ENCODE assay signal across 11 cellular contexts in genomic region chr4:9999956-10000551, GRCh38. TPM values are rescaled to one million over a fixed set of nuclear protein-coding genes. Genes with fewer than 3 reads are reported as not detected.
DNase-seq lines count a peak whose midpoint lies in the region; ATAC-seq, FAIRE-seq and TF ChIP-seq lines count a peak whose summit lies in the region.
"Had no signal": no experiment of that assay in that cellular context is flagged by ENCODE, and none has a peak within 500 bp of the region (broad histone marks: within the 10 kb centered on the region; RNA-seq: fewer than 3 reads in every experiment).

No MANE protein-coding gene starts in this region.

- H3K36me3 Mint-ChIP-seq in WTC11: no peaks in the 10 kb centered on the region

- intact Hi-C loops in A673 (cut with micrococcal nuclease; ENCODE audit: unreplicated experiment): no loop called here

- peaks cover 62% of the 10 kb centered on the region for H3K79me2 ChIP-seq in keratinocyte (ENCODE audit: control insufficient read depth, insufficient read depth, low read length)

- TF ChIP-seq CTCF in keratinocyte (optimal IDR thresholded peaks at IDR 0.05 in 1 of 3, IDR thresholded peaks at IDR 0.05 in 1 of 3, conservative IDR thresholded peaks at IDR 0.05 in 1 of 3; ENCODE audit: extremely low read depth in 1 of 3, insufficient read depth in 2 of 3, low read length in 3 of 3) (no peak), A673 (conservative IDR thresholded peaks at IDR 0.05; ENCODE audit: low read depth, low read length) (no peak), WTC11 (IDR thresholded peaks at IDR 0.05) (no peak)

- H4K20me1 ChIP-seq in keratinocyte (ENCODE audit: control insufficient read depth, extremely low read depth, insufficient read depth, low read length): peaks cover 6% of the 10 kb centered on the region

- BruUV-seq in A673 (replicated peaks; lab: Mats Ljungman, UMichigan): no TSS peak

- CTCF ChIA-PET in A673 (lab: Charles Lee): no interaction called here
- CTCF ChIA-PET in WTC11 (lab: Charles Lee): no interaction called here

- POLR2A ChIA-PET in A673 (lab: Charles Lee; ENCODE audit: low non-redundant PET) (no interaction called here), WTC11 (lab: Charles Lee) (no interaction called here)

- FAIRE-seq in keratinocyte (lab: Jason Lieb, UNC): peak; percentile 89
- FAIRE-seq: A204.1 had no signal

- no peaks in the 10 kb centered on the region; the same call in 1 of the 2 replicates for H3K27me3 Mint-ChIP-seq in WTC11 (ENCODE audit: low read depth)

- H2AFZ ChIP-seq in keratinocyte (ENCODE audit: control insufficient read depth, low read length): no peak overlapping the region

- H3K36me3 ChIP-seq in keratinocyte (ENCODE audit: control insufficient read depth in 2 of 2, extremely low read depth in 1 of 2, insufficient read depth in 2 of 2, low read length in 2 of 2) (peaks cover 5 to 28% of the 10 kb centered on the region in 2 experiments), A673 (ENCODE audit: insufficient read depth, low read length, poor library complexity, severe bottlenecking) (no peaks in the 10 kb centered on the region)

- dilution Hi-C loops in keratinocyte (cut with MboI; ENCODE audit: extremely low pct_ligation_motif_present, low sequenced_read_pairs): no loop called here

- no peak overlapping the region for H3K27ac Mint-ChIP-seq in WTC11
- H3K27ac Mint-ChIP-seq: nephron had no signal

- H3K4me1 ChIP-seq in keratinocyte (ENCODE audit: control insufficient read depth, extremely low read depth, insufficient read depth, low read length): peaks cover 30% of the 10 kb centered on the region
- no peaks in the 10 kb centered on the region for H3K4me1 ChIP-seq in A673 (ENCODE audit: insufficient read depth, low read length, poor library complexity, severe bottlenecking)

- no peaks in the 10 kb centered on the region for H3K9me1 ChIP-seq in keratinocyte (ENCODE audit: control insufficient read depth, extremely low read depth, insufficient read depth, low read length)

- no peaks in the 10 kb centered on the region for H3K9me3 ChIP-seq in keratinocyte (ENCODE audit: control insufficient read depth, low read depth, low read length)
- no peaks in the 10 kb centered on the region for H3K9me3 ChIP-seq in A673 (ENCODE audit: low read depth, low read length, poor library complexity, severe bottlenecking)

- ATAC-seq in GM21515 (IDR thresholded peaks at IDR 0.05; ENCODE audit: unreplicated experiment) (peak; percentile 50), HG03432 (IDR thresholded peaks at IDR 0.05; ENCODE audit: unreplicated experiment) (peak; percentile 50), WTC11 (no peak)

- H3K4me1 Mint-ChIP-seq in WTC11: 0 out of 2 replicates have a peak, but pooled peaks cover 3% of the 10 kb centered on the region

- peak; percentile 10 to 58 for DNase-seq in NCI-H524 (lab: John Stamatoyannopoulos, UW)
- DNase-seq in NCI-H524 treated with DMSO at 0.1 percent for 48 hours (lab: John Stamatoyannopoulos, UW): no peak
- no peak for DNase-seq in keratinocyte (ENCODE audit: low read depth, low spot score)
- DNase-seq in A673 (ENCODE audit: low spot score): no peak
- DNase-seq in WTC11 (ENCODE audit: low spot score): no peak
- no peak for DNase-seq in Ammon's horn (ENCODE audit: low spot score)
- DNase-seq: NCI-H1105 treated with DMSO at 0.1 percent for 48 hours had no signal

- no peak overlapping the region for H3K9ac ChIP-seq in keratinocyte (ENCODE audit: control insufficient read depth, extremely low read depth, insufficient read depth, low read length)

- H3K27me3 ChIP-seq in keratinocyte (ENCODE audit: control insufficient read depth, extremely low read depth, insufficient read depth, low read length) (no peaks in the 10 kb centered on the region), A673 (replicated peaks; ENCODE audit: insufficient read depth, low read depth, low read length, poor library complexity) (no peaks in the 10 kb centered on the region)

- H3K4me2 ChIP-seq in keratinocyte (ENCODE audit: control insufficient read depth, extremely low read depth, insufficient read depth, low read depth, low read length): no peak overlapping the region

- no peak overlapping the region for H3K4me3 Mint-ChIP-seq in WTC11
- H3K4me3 Mint-ChIP-seq: nephron had no signal

- H3K27ac ChIP-seq in keratinocyte (ENCODE audit: control insufficient read depth, insufficient read depth, low read length) (no peak overlapping the region), A673 (ENCODE audit: low read depth, low read length, poor library complexity, severe bottlenecking) (no peak overlapping the region)

- peaks cover 22% of the 10 kb centered on the region for H3K9me3 Mint-ChIP-seq in WTC11

- no peak overlapping the region for H3K4me3 ChIP-seq in keratinocyte (ENCODE audit: control insufficient read depth in 2 of 3, extremely low read depth in 1 of 3, insufficient read depth in 2 of 3, low read depth in 1 of 3, low read length in 3 of 3)
- H3K4me3 ChIP-seq in A673 (ENCODE audit: low read depth, low read length, poor library complexity, severe bottlenecking): no peak overlapping the region

TF ChIP-seq in WTC11, 78 proteins besides CTCF, POLR2A, EP300 and RAD21:
- TF ChIP-seq SMAD3 (CRISPR knock-in tag; IDR thresholded peaks at IDR 0.05; ENCODE audit: borderline replicate concordance) (no peak), NR2C2 (CRISPR knock-in tag; IDR thresholded peaks at IDR 0.05) (no peak), USF1 (CRISPR knock-in tag; IDR thresholded peaks at IDR 0.05) (no peak), AFF4 (CRISPR knock-in tag; IDR thresholded peaks at IDR 0.05; ENCODE audit: borderline replicate concordance) (no peak), ZNF425 (CRISPR knock-in tag; conservative IDR thresholded peaks at IDR 0.05) (no peak), SOX15 (CRISPR knock-in tag; IDR thresholded peaks at IDR 0.05) (no peak)

RNA-seq across cellular contexts. Expression of gene SLC2A9, which starts 21.2 kb away (rescaled TPM):
- polyA plus RNA-seq in keratinocyte: 37.3 to 44.3 TPM (median 43.5 TPM) in 3 replicates
- 8.9 TPM for polyA plus RNA-seq in keratinocyte (2011; ENCODE audit: low read depth)
- polyA plus RNA-seq in keratinocyte (2011; cell fraction: cytosol; rRNA removed): 34.4 and 43.5 TPM in 2 replicates
- polyA plus RNA-seq in keratinocyte (2011; cell fraction: nucleus; rRNA removed): 71.8 and 91.0 TPM in 2 replicates
- 11.5 and 33.7 TPM in 2 replicates for polyA plus RNA-seq in keratinocyte (2012; ENCODE audit: low replicate concordance)
- 77.0 to 79.0 TPM (median 77.2 TPM) in 3 replicates for polyA minus RNA-seq in keratinocyte
- polyA minus RNA-seq in keratinocyte (2011; cell fraction: cytosol; rRNA and poly(A)+ RNA removed): 61.0 TPM
- polyA minus RNA-seq in keratinocyte (2011; cell fraction: nucleus; rRNA and poly(A)+ RNA removed): 92.6 and 125 TPM in 2 replicates
- total RNA-seq in A673 (2021) (not detected in 2 replicates), WTC11 (2021) (0.64 TPM in 1 of 3 replicates, not detected in the others)

Comparison
In these comparisons a context has a peak if more than half of its experiments do, and no peak if none do; other contexts are left out.
1. DNase-seq: peak in NCI-H524 (2 of 2); none in NCI-H524 treated with DMSO at 0.1 percent for 48 hours (single experiment), keratinocyte (single experiment), A673 (single experiment), WTC11 (single experiment) and Ammon's horn (single experiment).